15 cellular contexts compared by ENCODE assay signal in the genomic region with DNA sequence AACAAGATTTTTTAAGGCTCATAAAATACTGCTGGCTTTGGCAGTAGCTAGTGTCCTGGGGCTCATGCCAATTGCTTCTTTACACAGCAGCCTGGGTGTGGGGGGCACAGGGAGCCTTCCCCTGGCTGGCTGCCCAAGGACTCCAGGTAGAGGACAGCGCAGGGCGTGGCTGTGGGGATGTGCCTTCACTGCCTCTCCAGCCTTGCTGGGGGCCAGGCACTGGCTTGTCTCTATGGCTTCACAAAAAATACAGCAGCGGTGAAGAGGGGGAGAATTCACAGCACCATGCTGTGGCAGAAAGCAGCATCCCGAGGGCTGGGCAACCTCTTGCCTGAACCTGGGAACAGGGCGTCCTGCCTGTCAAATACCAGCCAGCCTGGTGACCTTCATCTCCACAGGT. TPM values are rescaled to one million over a fixed set of nuclear protein-coding genes. Genes with fewer than 3 reads are reported as not detected.
A peak's percentile ranks its signal among the peaks of the same experiment; 100 is the strongest.
DNase-seq lines count a peak whose midpoint lies in the region; ATAC-seq and TF ChIP-seq lines count a peak whose summit lies in the region.
"Had no signal": no experiment of that assay in that cellular context is flagged by ENCODE, and none has a peak within 500 bp of the region (broad histone marks: within the 10 kb centered on the region; RNA-seq: fewer than 3 reads in every experiment).

No MANE protein-coding gene starts in this region.

- H3K9me2 ChIP-seq in Karpas-422 (replicated peaks; ENCODE audit: insufficient read depth, low read length): no peaks in the 10 kb centered on the region

- no peak overlapping the region for H3K4me3 Mint-ChIP-seq in stimulated activated effector memory CD8-positive, alpha-beta T cell treated with anti-CD3 and anti-CD28 coated beads, Interleukin-12 subunit alpha, Interleukin-12 subunit beta, amount 100 ng/mL, for 72 hours
- H3K4me3 Mint-ChIP-seq in mesothelial cell of epicardium: no peak overlapping the region
- H3K4me3 Mint-ChIP-seq: activated CD4-positive, alpha-beta T cell treated with anti-CD3 and anti-CD28 coated beads for 36 hours had no signal

- H3K9me3 ChIP-seq in Karpas-422 (ENCODE audit: low read length) (no peaks in the 10 kb centered on the region), SK-N-MC (ENCODE audit: low read depth, low read length) (no peaks in the 10 kb centered on the region), left ventricle myocardium inferior (replicated peaks) (no peaks in the 10 kb centered on the region)

- H3K9me3 Mint-ChIP-seq in stimulated activated effector memory CD8-positive, alpha-beta T cell treated with anti-CD3 and anti-CD28 coated beads, Interleukin-12 subunit alpha, Interleukin-12 subunit beta, amount 100 ng/mL, for 72 hours: no peaks in the 10 kb centered on the region
- no peaks in the 10 kb centered on the region for H3K9me3 Mint-ChIP-seq in mesothelial cell of epicardium
- H3K9me3 Mint-ChIP-seq in activated naive CD4-positive, alpha-beta T cell treated with anti-CD3 and anti-CD28 coated beads, Interleukin-2, amount 50 U/mL, for 72 hours: no peaks in the 10 kb centered on the region

- H3K4me1 ChIP-seq in Karpas-422 (ENCODE audit: low read length): peaks cover 99% of the 10 kb centered on the region
- peaks cover 42% of the 10 kb centered on the region for H3K4me1 ChIP-seq in left ventricle myocardium inferior

- intact Hi-C loops in left ventricle myocardium inferior (cut with micrococcal nuclease): no loop called here

- H3K4me1 Mint-ChIP-seq in stimulated activated effector memory CD8-positive, alpha-beta T cell treated with anti-CD3 and anti-CD28 coated beads, Interleukin-12 subunit alpha, Interleukin-12 subunit beta, amount 100 ng/mL, for 72 hours: peaks cover 65% of the 10 kb centered on the region
- peaks cover 10% of the 10 kb centered on the region for H3K4me1 Mint-ChIP-seq in mesothelial cell of epicardium

- peak overlapping the region; percentile 34 for H3K27ac Mint-ChIP-seq in stimulated activated effector memory CD8-positive, alpha-beta T cell treated with anti-CD3 and anti-CD28 coated beads, Interleukin-12 subunit alpha, Interleukin-12 subunit beta, amount 100 ng/mL, for 72 hours
- H3K27ac Mint-ChIP-seq in mesothelial cell of epicardium: no peak overlapping the region
- H3K27ac Mint-ChIP-seq in activated naive CD4-positive, alpha-beta T cell treated with anti-CD3 and anti-CD28 coated beads, Interleukin-2, amount 50 U/mL, for 72 hours: no peak overlapping the region

- H3K27me3 Mint-ChIP-seq in mesothelial cell of epicardium (ENCODE audit: low read depth): no peaks in the 10 kb centered on the region
- H3K27me3 Mint-ChIP-seq: activated CD4-positive, alpha-beta T cell treated with anti-CD3 and anti-CD28 coated beads for 36 hours had no signal

- H3K36me3 ChIP-seq in Karpas-422 (ENCODE audit: insufficient read depth, low read length): no peaks in the 10 kb centered on the region
- H3K36me3 ChIP-seq in SK-N-MC (ENCODE audit: insufficient read depth, low read length): no peaks in the 10 kb centered on the region
- H3K36me3 ChIP-seq in left ventricle myocardium inferior: no peaks in the 10 kb centered on the region

- H3K27me3 ChIP-seq in Karpas-422 (ENCODE audit: low read length): no peaks in the 10 kb centered on the region
- H3K27me3 ChIP-seq in left ventricle myocardium inferior (ENCODE audit: low read depth): no peaks in the 10 kb centered on the region

- H2AFZ ChIP-seq in Karpas-422 (ENCODE audit: low read length): no peak overlapping the region

- H4K20me1 ChIP-seq in Karpas-422 (ENCODE audit: insufficient read depth, low read depth, low read length): no peaks in the 10 kb centered on the region

- no peak overlapping the region for H3K4me3 ChIP-seq in Karpas-422 (ENCODE audit: low read length)
- no peak overlapping the region for H3K4me3 ChIP-seq in SK-N-MC
- H3K4me3 ChIP-seq in left ventricle myocardium inferior: no peak overlapping the region

- ATAC-seq in stimulated activated effector memory CD8-positive, alpha-beta T cell treated with anti-CD3 and anti-CD28 coated beads, Interleukin-12 subunit alpha, Interleukin-12 subunit beta, amount 100 ng/mL, for 72 hours: no peak
- no peak for ATAC-seq in activated naive CD4-positive, alpha-beta T cell treated with anti-CD3 and anti-CD28 coated beads, Interleukin-2, amount 50 U/mL, for 72 hours
- ATAC-seq in GM21423 (IDR thresholded peaks at IDR 0.05; ENCODE audit: unreplicated experiment): no peak
- ATAC-seq: activated CD4-positive, alpha-beta T cell treated with anti-CD3 and anti-CD28 coated beads for 36 hours had no signal

- H3K9ac ChIP-seq in Karpas-422 (ENCODE audit: low read length) (peak overlapping the region; percentile 65), SK-N-MC (ENCODE audit: insufficient read length) (peak overlapping the region; percentile 24)

- H3K27ac ChIP-seq in Karpas-422 (ENCODE audit: low read length): peak overlapping the region; percentile 100
- no peak overlapping the region for H3K27ac ChIP-seq in SK-N-MC
- peak overlapping the region; percentile 58 for H3K27ac ChIP-seq in left ventricle myocardium inferior (replicated peaks)

- DNase-seq in Karpas-422 (no peak), SK-N-MC (ENCODE audit: low read depth, low spot score) (no peak), left ventricle myocardium inferior (no peak), mesothelial cell of epicardium (ENCODE audit: low spot score in 2 of 2, unreplicated experiment in 2 of 2) (no peak), DMS53 treated with DMSO at 0.1 percent for 48 hours (lab: John Stamatoyannopoulos, UW; ENCODE audit: unreplicated experiment) (no peak)
- DNase-seq in stimulated activated effector memory CD8-positive, alpha-beta T cell treated with anti-CD3 and anti-CD28 coated beads, Interleukin-12 subunit alpha, Interleukin-12 subunit beta, amount 100 ng/mL, for 72 hours (ENCODE audit: low spot score in 2 of 2): no peak
- no peak for DNase-seq in activated naive CD4-positive, alpha-beta T cell treated with anti-CD3 and anti-CD28 coated beads, Interleukin-2, amount 50 U/mL, for 72 hours (ENCODE audit: low spot score in 2 of 2)
- DNase-seq: activated CD4-positive, alpha-beta T cell treated with anti-CD3 and anti-CD28 coated beads for 36 hours; activated T-cell treated with anti-CD3 and anti-CD28 coated beads, Interleukin-2, amount 50 U/mL, for 1 hour; C1 segment of cervical spinal cord; GOT3; NCI-H2171; stimulated activated CD4-positive, alpha-beta T cell treated with anti-CD3 and anti-CD28 coated beads, Interleukin-4, amount 100 ng/mL, for 4 hours; stimulated activated naive CD4-positive, alpha-beta T cell had no signal

- TF ChIP-seq CTCF in left ventricle myocardium inferior (IDR thresholded peaks at IDR 0.05; ENCODE audit: borderline replicate concordance) (no peak), mesothelial cell of epicardium (IDR thresholded peaks at IDR 0.05; ENCODE audit: unreplicated experiment) (no peak)

- H3K36me3 Mint-ChIP-seq in stimulated activated effector memory CD8-positive, alpha-beta T cell treated with anti-CD3 and anti-CD28 coated beads, Interleukin-12 subunit alpha, Interleukin-12 subunit beta, amount 100 ng/mL, for 72 hours: no peaks in the 10 kb centered on the region
- no peaks in the 10 kb centered on the region for H3K36me3 Mint-ChIP-seq in mesothelial cell of epicardium
- H3K36me3 Mint-ChIP-seq in activated naive CD4-positive, alpha-beta T cell treated with anti-CD3 and anti-CD28 coated beads, Interleukin-2, amount 50 U/mL, for 72 hours: no peaks in the 10 kb centered on the region

- H3K79me2 ChIP-seq in Karpas-422 (ENCODE audit: low read length): peaks cover 74% of the 10 kb centered on the region

- H3K4me2 ChIP-seq in Karpas-422 (ENCODE audit: low read depth, low read length, poor library complexity, severe bottlenecking): peak overlapping the region; percentile 87

RNA-seq across cellular contexts. Expression of a gene that starts 57.4 kb away (rescaled TPM):
- total RNA-seq in Karpas-422 (2014; rRNA removed; shearing (Covaris generic); ENCODE audit: low replicate concordance): 33.8 and 42.6 TPM in 2 replicates
- total RNA-seq in left ventricle myocardium inferior (22.9 TPM), mesothelial cell of epicardium (76.0 to 79.8 TPM (median 77.8 TPM) in 3 replicates)
- 10 to 100 TPM; 21.9 to 37.7 TPM for total RNA-seq in activated naive CD4-positive, alpha-beta T cell treated with anti-CD3 and anti-CD28 coated beads, Interleukin-2, amount 50 U/mL, for 72 hours
